25 cellular contexts compared by ENCODE assay signal in genomic region chr6:84758486-84758885, GRCh38. TPM values are rescaled to one million over a fixed set of nuclear protein-coding genes. Genes with fewer than 3 reads are reported as not detected.
"Had no signal": no experiment of that assay in that cellular context is flagged by ENCODE, and none has a peak within 500 bp of the region (broad histone marks: within the 10 kb centered on the region; RNA-seq: fewer than 3 reads in every experiment).

No MANE protein-coding gene starts in this region.

- H3K36me3 ChIP-seq: gastroesophageal sphincter, sigmoid colon, tibial nerve had no signal

- H3K27ac ChIP-seq: body of pancreas, gastroesophageal sphincter, sigmoid colon, SK-N-MC, WERI-Rb-1 had no signal

- FAIRE-seq: keratinocyte had no signal

- H3K9me3 ChIP-seq: body of pancreas, gastroesophageal sphincter, heart right ventricle, sigmoid colon, tibial nerve had no signal

- DNase-seq: activated CD4-positive, CD25-positive, alpha-beta regulatory T cell treated with anti-CD3 and anti-CD28 coated beads, Interleukin-2, amount 50 U/mL, for 72 hours; activated CD8-positive, alpha-beta memory T cell treated with anti-CD3 and anti-CD28 coated beads for 24 hours; activated CD8-positive, alpha-beta memory T cell treated with anti-CD3 and anti-CD28 coated beads, Interleukin-2, amount 50 U/mL, for 4 hours; activated naive CD4-positive, alpha-beta T cell treated with Interleukin-2 at 50 U/mL for 16 hours; activated naive CD8-positive, alpha-beta T cell treated with anti-CD3 and anti-CD28 coated beads for 36 hours; activated T-cell treated with anti-CD3 and anti-CD28 coated beads, Interleukin-2, amount 50 U/mL, for 4 hours; amniotic stem cell; body of pancreas; dermis blood vessel endothelial cell; effector CD8-positive, alpha-beta T cell; heart right ventricle; left colon; naive thymus-derived CD4-positive, alpha-beta T cell; sigmoid colon; stimulated activated CD4-positive, alpha-beta T cell treated with anti-CD3 and anti-CD28 coated beads, Interleukin-2, amount 100 ng/mL, for 48 hours; stimulated activated naive CD4-positive, alpha-beta T cell treated with Interleukin-2 at 50 U/mL for 16 hours; substantia nigra; WERI-Rb-1 had no signal

- H3K4me3 ChIP-seq: body of pancreas, gastroesophageal sphincter, lung, sigmoid colon, SK-N-MC, tibial nerve had no signal

RNA-seq across cellular contexts. Expression of gene TBX18, which starts 5.9 kb away (rescaled TPM):
- total RNA-seq: activated naive CD8-positive, alpha-beta T cell treated with anti-CD3 and anti-CD28 coated beads for 36 hours; activated T-cell treated with anti-CD3 and anti-CD28 coated beads, Interleukin-2, amount 50 U/mL, for 4 hours; activated T-helper 2 cell treated with anti-CD3 and anti-CD28 coated beads, Interferon-gamma antibody, Interleukin-2, Interleukin-4, amounts not matched to agents 10 μg/mL and 5 μg/mL and 100 μg/mL, durations not matched to agents 14 hours and 24 hours and 36 hours; naive thymus-derived CD4-positive, alpha-beta T cell; T-helper 2 cell treated with Interferon-gamma antibody and Interleukin-4, amounts not matched to agents 100 ng/mL and 5 ng/mL, for 36 hours had no signal
- polyA plus RNA-seq: naive thymus-derived CD4-positive, alpha-beta T cell had no signal
